In genomic region chr6:31981744-31982143, GRCh38 we compare ENCODE assay signal across 8 cellular contexts. TPM values are rescaled to one million over a fixed set of nuclear protein-coding genes. Genes with fewer than 3 reads are reported as not detected.
DNase-seq lines count a peak whose midpoint lies in the region; ATAC-seq, FAIRE-seq and TF ChIP-seq lines count a peak whose summit lies in the region.
"Not testable (repeated sequence)": the region's sequence is repeated elsewhere in the genome, so short reads cannot be mapped to it uniquely, and the experiment has no call there.
"Had no signal": no experiment of that assay in that cellular context is flagged by ENCODE, and none has a peak within 500 bp of the region (broad histone marks: within the 10 kb centered on the region; RNA-seq: fewer than 3 reads in every experiment).

TSS of gene C4A (plus strand) at chr6:31982057. CDS start at chr6:31982108, 51 bp downstream.

- not testable (repeated sequence) for TF ChIP-seq CTCF in K562 (IDR thresholded peaks at IDR 0.05 in 2 of 3, conservative IDR thresholded peaks at IDR 0.05 in 1 of 3; ENCODE audit: insufficient read depth in 2 of 3, low read depth in 1 of 3, low read length in 3 of 3); right atrium auricular region (IDR thresholded peaks at IDR 0.05); lower lobe of right lung (IDR thresholded peaks at IDR 0.05); stomach (IDR thresholded peaks at IDR 0.05); upper lobe of right lung (IDR thresholded peaks at IDR 0.05)

- not testable (repeated sequence) for FAIRE-seq in K562 (lab: Jason Lieb, UNC); frontal cortex (lab: Jason Lieb, UNC)

- not testable (repeated sequence) for H2AFZ ChIP-seq in K562 (ENCODE audit: low read depth, low read length)

- not testable (repeated sequence) for BruUV-seq in K562 (replicated peaks; lab: Mats Ljungman, UMichigan)

- WGBS in K562 (ENCODE audit: insufficient coverage, low coverage, missing lambda C conversion rate): no CpG with 5 or more reads among the region's 7 CpGs
- WGBS in stomach, 5 donors: no CpG with 5 or more reads among the region's 7 CpGs

- H3K36me3 ChIP-seq in K562 (ENCODE audit: control insufficient read depth, insufficient read depth, low read length): peaks cover 12% of the 10 kb centered on the region; the same call in 2 of the 3 replicates
- peaks cover 11% of the 10 kb centered on the region for H3K36me3 ChIP-seq in right atrium auricular region
- peaks cover 12% of the 10 kb centered on the region for H3K36me3 ChIP-seq in lower lobe of right lung
- peaks cover 0 to 19% (median 16%) of the 10 kb centered on the region in 4 donors for H3K36me3 ChIP-seq in stomach
- H3K36me3 ChIP-seq in upper lobe of right lung: peaks cover 13% of the 10 kb centered on the region

- TF ChIP-seq EP300 in K562 (IDR thresholded peaks at IDR 0.05; ENCODE audit: low read length); stomach (IDR thresholded peaks at IDR 0.05): not testable (repeated sequence)

- not testable (repeated sequence) for H3K27ac ChIP-seq in K562 (ENCODE audit: extremely low read depth, low read depth, low read length); right atrium auricular region; lower lobe of right lung; stomach; upper lobe of right lung

- H3K4me2 ChIP-seq in K562 (ENCODE audit: insufficient read depth, low read length): not testable (repeated sequence)

- peaks cover 28 to 29% of the 10 kb centered on the region in 2 experiments for H3K4me1 ChIP-seq in K562 (replicated peaks in 1 of 2; ENCODE audit: control insufficient read depth in 2 of 2, insufficient read depth in 2 of 2, low read length in 2 of 2)
- H3K4me1 ChIP-seq in right atrium auricular region, lower lobe of right lung, stomach, upper lobe of right lung: not testable (repeated sequence)

- intact Hi-C loops in K562 (cut with micrococcal nuclease); lower lobe of right lung (cut with DNase I); posterior vena cava (cut with DNase I); stomach (cut with DNase I; ENCODE audit: low total_unique reads); upper lobe of right lung (cut with DNase I): not testable (repeated sequence)

- TF ChIP-seq POLR2A in K562 (conservative IDR thresholded peaks at IDR 0.05); stomach (IDR thresholded peaks at IDR 0.05): not testable (repeated sequence)

- CTCF ChIA-PET in K562 (lab: Yijun Ruan, JAX; ENCODE audit: low intra/inter-chr PET ratio): not testable (repeated sequence)

- not testable (repeated sequence) for H4K20me1 ChIP-seq in K562 (replicated peaks; ENCODE audit: control insufficient read depth, insufficient read depth, low read length)

- peaks cover 12% of the 10 kb centered on the region for H3K79me2 ChIP-seq in K562 (ENCODE audit: control insufficient read depth, insufficient read depth, low read length)

- DNase-seq in K562 (ENCODE audit: extremely low read depth in 1 of 4, low spot score in 3 of 4); frontal cortex (ENCODE audit: low spot score in 2 of 2); right atrium auricular region (ENCODE audit: low spot score); lower lobe of right lung; posterior vena cava (ENCODE audit: low spot score); stomach; upper lobe of right lung: not testable (repeated sequence)

- H3K4me3 ChIP-seq in K562, right atrium auricular region, lower lobe of right lung, stomach, upper lobe of right lung: not testable (repeated sequence)

- H3K9me1 ChIP-seq in K562 (ENCODE audit: control insufficient read depth, insufficient read depth, low read length): not testable (repeated sequence)

- not testable (repeated sequence) for H3K9me3 ChIP-seq in K562 (replicated peaks; ENCODE audit: control insufficient read depth, insufficient read depth, low read depth, low read length); right atrium auricular region; lower lobe of right lung; stomach; upper lobe of right lung

- not testable (repeated sequence) for H3K9ac ChIP-seq in K562 (ENCODE audit: insufficient read depth in 1 of 2, low read depth in 2 of 2, low read length in 2 of 2)

- POLR2A ChIA-PET in K562 (lab: Yijun Ruan, JAX): not testable (repeated sequence)

- in situ Hi-C loops in K562 (cut with MboI): not testable (repeated sequence)

- ATAC-seq in K562: peak; percentile 44
- peak; percentile 79 to 87 for ATAC-seq in lower lobe of right lung
- peak; percentile 81 for ATAC-seq in upper lobe of right lung

- TF ChIP-seq RAD21 in K562 (CRISPR knock-in tag; conservative IDR thresholded peaks at IDR 0.05 in 1 of 2, IDR thresholded peaks at IDR 0.05 in 1 of 2): not testable (repeated sequence)

- not testable (repeated sequence) for H3K27me3 ChIP-seq in K562 (ENCODE audit: control insufficient read depth in 2 of 2, insufficient read depth in 2 of 2, low read length in 2 of 2); right atrium auricular region; lower lobe of right lung (ENCODE audit: low read depth); stomach; upper lobe of right lung

RNA-seq across cellular contexts. Expression of gene C4A, which starts in this region (rescaled TPM):
- total RNA-seq in K562 (2011; cell fraction: chromatin; rRNA removed; ENCODE audit: low replicate concordance): 26.8 and 57.5 TPM in 2 replicates
- total RNA-seq in K562 (2011; cell fraction: nucleolus; rRNA removed): 34.0 and 42.2 TPM in 2 replicates
- total RNA-seq in K562 (2011; cell fraction: nucleoplasm; rRNA removed): 22.1 and 27.8 TPM in 2 replicates
- total RNA-seq in K562 (2014; rRNA removed) (4.6 and 6.4 TPM in 2 replicates), K562 (2014; rRNA removed; fragmentation: Illumina TruSeq; extraction: Trizol) (2.2 and 3.5 TPM in 2 replicates), K562 (2015; rRNA removed; fragmentation: Illumina TruSeq; extraction: Trizol) (6.6 and 6.9 TPM in 2 replicates), K562 (2021) (7.6 and 9.3 TPM in 2 replicates), frontal cortex (10.6 TPM), right atrium auricular region (100 to 1,000 TPM; 152 to 175 TPM), lower lobe of right lung (175 TPM), posterior vena cava (10 to 100 TPM; 27.5 to 51.7 TPM), stomach (100 to 1,000 TPM in 1 of 5 donors, 10 to 100 TPM in 4; 10.8 to 248 (median 32.1) TPM), upper lobe of right lung (200 TPM)
- polyA plus RNA-seq in K562 (2011; rRNA removed) (7.2 and 14.8 TPM in 2 replicates), K562 (2014; fragmentation: Illumina TruSeq; extraction: Trizol) (5.0 and 6.5 TPM in 2 replicates), K562 (2014; fragmentation: Nextera tagmentation; extraction: Ambion mirVana) (under 1 TPM; 0.27 to 0.50 TPM), K562 (2014; rRNA removed) (6.1 and 7.2 TPM in 2 replicates), stomach (10 to 100 TPM; 42.2 to 92.9 (median 48.1) TPM)
- polyA plus RNA-seq in K562 (2011; cell fraction: cytosol; rRNA removed): 11.2 and 13.8 TPM in 2 replicates
- polyA plus RNA-seq in K562 (2011; cell fraction: nucleus; rRNA removed): 42.4 and 58.8 TPM in 2 replicates
- polyA plus RNA-seq in K562 (2012): 9.7 and 11.2 TPM in 2 replicates
- polyA minus RNA-seq in K562 (2011; rRNA and poly(A)+ RNA removed): 5.8 and 10.2 TPM in 2 replicates
- 4.3 and 5.0 TPM in 2 replicates for polyA minus RNA-seq in K562 (2011; cell fraction: cytosol; rRNA and poly(A)+ RNA removed)
- polyA minus RNA-seq in K562 (2011; cell fraction: nucleus; rRNA and poly(A)+ RNA removed): 12.0 and 25.4 TPM in 2 replicates
- total RNA-seq: HT1080 had no signal
